In the genomic region with DNA sequence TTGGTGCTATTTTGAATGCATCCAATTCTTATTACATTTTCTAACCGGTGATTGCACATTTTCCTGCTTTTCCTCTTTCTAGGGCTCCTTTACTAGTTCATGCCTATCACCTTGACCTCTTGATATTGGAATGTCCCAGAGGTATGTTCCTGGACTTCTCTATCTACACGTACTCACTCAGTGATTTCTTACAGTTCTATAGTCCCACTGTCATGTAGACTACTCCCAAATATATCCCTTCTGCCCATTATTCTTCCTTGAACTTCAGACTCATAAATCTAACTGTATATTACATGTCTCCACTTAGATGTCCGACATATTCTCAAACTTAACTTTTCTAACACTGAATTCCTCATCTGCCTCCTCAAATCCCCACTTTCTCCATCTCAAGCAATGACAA, we compare ENCODE assay signal across 15 cellular contexts. TPM values are rescaled to one million over a fixed set of nuclear protein-coding genes. Genes with fewer than 3 reads are reported as not detected.
A peak's percentile ranks its signal among the peaks of the same experiment; 100 is the strongest.
DNase-seq lines count a peak whose midpoint lies in the region; ATAC-seq and TF ChIP-seq lines count a peak whose summit lies in the region.
"Had no signal": no experiment of that assay in that cellular context is flagged by ENCODE, and none has a peak within 500 bp of the region (broad histone marks: within the 10 kb centered on the region; RNA-seq: fewer than 3 reads in every experiment).

No MANE protein-coding gene starts in this region.

- no peaks in the 10 kb centered on the region for H3K79me2 ChIP-seq in hepatocyte

- H3K9me3 ChIP-seq in hepatocyte (ENCODE audit: low read depth): no peaks in the 10 kb centered on the region
- no peaks in the 10 kb centered on the region for H3K9me3 ChIP-seq in mucosa of rectum (ENCODE audit: control insufficient read depth in 2 of 2, low read length in 2 of 2)
- no peaks in the 10 kb centered on the region for H3K9me3 ChIP-seq in transverse colon
- H3K9me3 ChIP-seq: BLaER1 had no signal

- no peak overlapping the region for H3K4me3 ChIP-seq in hepatocyte
- no peak overlapping the region for H3K4me3 ChIP-seq in mucosa of rectum (ENCODE audit: low read length in 2 of 2)
- no peak overlapping the region for H3K4me3 ChIP-seq in transverse colon
- no peak overlapping the region for H3K4me3 ChIP-seq in lower leg skin (ENCODE audit: low read depth, poor library complexity, severe bottlenecking)
- H3K4me3 ChIP-seq: BLaER1 had no signal

- ATAC-seq in stimulated activated naive CD8-positive, alpha-beta T cell treated with anti-CD3 and anti-CD28 coated beads, Interleukin-15, amount 100 ng/mL, for 72 hours: no peak

- intact Hi-C loops in transverse colon (cut with DNase I; ENCODE audit: low total_unique reads) (loop anchor here (10.0 kb wide), 1 partner anchor 720 kb away; no protein-coding TSS in a partner anchor), lower leg skin (cut with DNase I; ENCODE audit: low total_unique reads) (no loop called here)

- no peaks in the 10 kb centered on the region for H3K36me3 ChIP-seq in hepatocyte (replicated peaks; ENCODE audit: insufficient read depth, low read depth)
- H3K36me3 ChIP-seq in mucosa of rectum (ENCODE audit: control insufficient read depth in 2 of 2, insufficient read depth in 2 of 2, low read length in 2 of 2): no peaks in the 10 kb centered on the region
- H3K36me3 ChIP-seq in transverse colon: no peaks in the 10 kb centered on the region
- H3K36me3 ChIP-seq: BLaER1 had no signal

- H3K27ac ChIP-seq in hepatocyte (peak overlapping the region; percentile 63), mucosa of rectum (ENCODE audit: low read depth in 2 of 2, low read length in 2 of 2) (peak overlapping the region; percentile 45 to 86), transverse colon (peak overlapping the region; percentile 62 to 74 (median 70))
- H3K27ac ChIP-seq: BLaER1, HL-60 had no signal

- H2AFZ ChIP-seq in hepatocyte: no peak overlapping the region

- H3K9me2 ChIP-seq in hepatocyte (replicated peaks; ENCODE audit: insufficient read depth): no peaks in the 10 kb centered on the region

- no peak for DNase-seq in stimulated activated naive CD8-positive, alpha-beta T cell treated with anti-CD3 and anti-CD28 coated beads, Interleukin-15, amount 100 ng/mL, for 72 hours
- no peak for DNase-seq in hepatocyte (ENCODE audit: low spot score)
- no peak for DNase-seq in transverse colon
- DNase-seq in T-helper 2 cell: no peak
- no peak for DNase-seq in lower leg skin (ENCODE audit: low spot score in 2 of 2)
- DNase-seq in amygdala (lab: John Stamatoyannopoulos, UW): no peak
- DNase-seq: 8988T; CD4-positive, alpha-beta memory T cell; DMS79 treated with DMSO at 0.1 percent for 48 hours; GF-D8 had no signal

- WGBS in hepatocyte (ENCODE audit: low lambda C conversion rate, missing lambda C conversion rate): 84% methylated on average over 3 of the region's 3 CpGs
- 59 to 75% methylated on average over 2 to 3 of the region's 3 CpGs for WGBS in transverse colon (ENCODE audit: low coverage in 1 of 2), 2 donors
- WGBS in lower leg skin, 2 donors: 83 to 88% methylated on average over 3 of the region's 3 CpGs

- H3K36me3 Mint-ChIP-seq in stimulated activated naive CD8-positive, alpha-beta T cell treated with anti-CD3 and anti-CD28 coated beads, Interleukin-15, Interleukin-2, amounts not matched to agents 100 ng/mL and 50 ng/mL, for 24 hours (ENCODE audit: low read depth): no peaks in the 10 kb centered on the region
- H3K36me3 Mint-ChIP-seq: CD14-positive monocyte; CD4-positive, alpha-beta memory T cell had no signal

- H3K4me1 ChIP-seq in hepatocyte (ENCODE audit: insufficient read depth): peaks cover 12% of the 10 kb centered on the region
- peaks cover 11 to 21% of the 10 kb centered on the region in 2 donors for H3K4me1 ChIP-seq in mucosa of rectum (ENCODE audit: control insufficient read depth in 2 of 2, insufficient read depth in 2 of 2, low read length in 2 of 2)
- peaks cover 0 to 26% (median 9%) of the 10 kb centered on the region in 4 donors for H3K4me1 ChIP-seq in transverse colon
- H3K4me1 ChIP-seq: BLaER1 had no signal

- peaks cover 21% of the 10 kb centered on the region for H3K4me1 Mint-ChIP-seq in stimulated activated naive CD8-positive, alpha-beta T cell treated with anti-CD3 and anti-CD28 coated beads, Interleukin-15, Interleukin-2, amounts not matched to agents 100 ng/mL and 50 ng/mL, for 24 hours (ENCODE audit: low read depth)
- peaks cover 22% of the 10 kb centered on the region for H3K4me1 Mint-ChIP-seq in stimulated activated naive CD8-positive, alpha-beta T cell treated with anti-CD3 and anti-CD28 coated beads, Interleukin-15, amount 100 ng/mL, for 72 hours
- H3K4me1 Mint-ChIP-seq: CD14-positive monocyte had no signal

- TF ChIP-seq CTCF in hepatocyte (IDR thresholded peaks at IDR 0.05; ENCODE audit: poor library complexity) (no peak), transverse colon (IDR thresholded peaks at IDR 0.05) (no peak), lower leg skin (IDR thresholded peaks at IDR 0.05) (no peak)

- no peaks in the 10 kb centered on the region for H3K9me3 Mint-ChIP-seq in stimulated activated naive CD8-positive, alpha-beta T cell treated with anti-CD3 and anti-CD28 coated beads, Interleukin-15, Interleukin-2, amounts not matched to agents 100 ng/mL and 50 ng/mL, for 24 hours
- H3K9me3 Mint-ChIP-seq in stimulated activated naive CD8-positive, alpha-beta T cell treated with anti-CD3 and anti-CD28 coated beads, Interleukin-15, amount 100 ng/mL, for 72 hours: no peaks in the 10 kb centered on the region
- H3K9me3 Mint-ChIP-seq: CD14-positive monocyte; CD4-positive, alpha-beta memory T cell had no signal

- no peak for TF ChIP-seq EP300 in transverse colon (IDR thresholded peaks at IDR 0.05; ENCODE audit: low read depth)

- H3K9ac ChIP-seq in mucosa of rectum (ENCODE audit: low read depth in 1 of 2, low read length in 2 of 2): no peak overlapping the region
- H3K9ac ChIP-seq: BLaER1 had no signal

- no peak for TF ChIP-seq POLR2A in transverse colon (IDR thresholded peaks at IDR 0.05)
- no peak for TF ChIP-seq POLR2A in lower leg skin (IDR thresholded peaks at IDR 0.05)

- H3K4me3 Mint-ChIP-seq in stimulated activated naive CD8-positive, alpha-beta T cell treated with anti-CD3 and anti-CD28 coated beads, Interleukin-15, Interleukin-2, amounts not matched to agents 100 ng/mL and 50 ng/mL, for 24 hours: no peak overlapping the region
- H3K4me3 Mint-ChIP-seq in stimulated activated naive CD8-positive, alpha-beta T cell treated with anti-CD3 and anti-CD28 coated beads, Interleukin-15, amount 100 ng/mL, for 72 hours: no peak overlapping the region
- H3K4me3 Mint-ChIP-seq: CD14-positive monocyte; CD4-positive, alpha-beta memory T cell had no signal

- H4K20me1 ChIP-seq in hepatocyte (ENCODE audit: insufficient read depth, poor library complexity, severe bottlenecking): no peaks in the 10 kb centered on the region
- H4K20me1 ChIP-seq: BLaER1 had no signal

- H3K27me3 ChIP-seq in hepatocyte (no peaks in the 10 kb centered on the region), mucosa of rectum (ENCODE audit: control insufficient read depth in 2 of 2, insufficient read depth in 2 of 2, low read length in 2 of 2) (no peaks in the 10 kb centered on the region), transverse colon (no peaks in the 10 kb centered on the region)
- H3K27me3 ChIP-seq: BLaER1 had no signal

- no peaks in the 10 kb centered on the region for H3K27me3 Mint-ChIP-seq in stimulated activated naive CD8-positive, alpha-beta T cell treated with anti-CD3 and anti-CD28 coated beads, Interleukin-15, Interleukin-2, amounts not matched to agents 100 ng/mL and 50 ng/mL, for 24 hours
- no peaks in the 10 kb centered on the region for H3K27me3 Mint-ChIP-seq in stimulated activated naive CD8-positive, alpha-beta T cell treated with anti-CD3 and anti-CD28 coated beads, Interleukin-15, amount 100 ng/mL, for 72 hours
- H3K27me3 Mint-ChIP-seq: CD4-positive, alpha-beta memory T cell had no signal

- peak overlapping the region; percentile 21 for H3K27ac Mint-ChIP-seq in stimulated activated naive CD8-positive, alpha-beta T cell treated with anti-CD3 and anti-CD28 coated beads, Interleukin-15, Interleukin-2, amounts not matched to agents 100 ng/mL and 50 ng/mL, for 24 hours
- H3K27ac Mint-ChIP-seq in stimulated activated naive CD8-positive, alpha-beta T cell treated with anti-CD3 and anti-CD28 coated beads, Interleukin-15, amount 100 ng/mL, for 72 hours: no peak overlapping the region
- H3K27ac Mint-ChIP-seq: CD14-positive monocyte; CD4-positive, alpha-beta memory T cell had no signal

- H3K4me2 ChIP-seq in hepatocyte: no peak overlapping the region
- H3K4me2 ChIP-seq: BLaER1 had no signal

- in situ Hi-C loops in transverse colon (cut with MboI; ENCODE audit: low pct_ligation_motif_present in 1 of 4, low pct_unique_long_range_greater_than_20kb in 1 of 4, low sequenced_read_pairs in 3 of 4): loop anchor here in 1 of 4 donors (25.0 kb wide), 1 partner anchor 1058 kb away; a partner anchor contains a TSS

RNA-seq across cellular contexts. Expression of a gene that starts 7.2 kb away (rescaled TPM):
- total RNA-seq in hepatocyte (14.8 and 15.1 TPM in 2 replicates), transverse colon (100 to 1,000 TPM in 1 of 4 donors, 10 to 100 TPM in 3; 16.2 to 119 (median 34.2) TPM), lower leg skin (10 to 100 TPM in 3 of 4 donors, 1 to 10 TPM in 1; 9.2 to 16.5 (median 11.7) TPM)
- polyA plus RNA-seq in hepatocyte: 21.5 and 29.1 TPM in 2 replicates
